In the genomic region with DNA sequence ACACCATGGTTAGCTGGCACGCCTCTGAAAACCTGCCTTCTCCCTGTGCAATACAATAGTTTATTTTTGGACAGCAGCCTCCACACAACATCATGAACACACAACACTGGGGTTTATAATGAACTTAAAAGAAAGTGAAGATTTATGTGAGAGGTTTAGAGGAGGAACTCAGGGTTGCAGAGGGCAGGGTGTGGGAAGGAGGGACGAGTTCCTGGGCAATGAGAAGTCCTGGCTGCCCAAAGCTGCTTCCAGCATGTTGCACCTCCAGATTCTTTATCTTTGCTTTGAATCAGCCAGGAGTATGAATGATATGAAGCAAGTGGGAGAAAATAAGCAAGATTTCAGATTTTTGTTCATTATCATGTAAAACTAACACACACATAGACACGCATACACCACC, we compare ENCODE assay signal across 25 cellular contexts. TPM values are rescaled to one million over a fixed set of nuclear protein-coding genes. Genes with fewer than 3 reads are reported as not detected.
A peak's percentile ranks its signal among the peaks of the same experiment; 100 is the strongest.
DNase-seq lines count a peak whose midpoint lies in the region; ATAC-seq and TF ChIP-seq lines count a peak whose summit lies in the region.
"Had no signal": no experiment of that assay in that cellular context is flagged by ENCODE, and none has a peak within 500 bp of the region (broad histone marks: within the 10 kb centered on the region; RNA-seq: fewer than 3 reads in every experiment).

No MANE protein-coding gene starts in this region.

- intact Hi-C loops in mammary epithelial cell (cut with micrococcal nuclease): no loop called here
- intact Hi-C loops in MCF 10A (cut with micrococcal nuclease): no loop called here
- intact Hi-C loops in cardiac septum (cut with DNase I): no loop called here

- H3K27me3 ChIP-seq in mammary epithelial cell (ENCODE audit: insufficient read depth, low read length): no peaks in the 10 kb centered on the region
- H3K27me3 ChIP-seq: hepatocyte, left lung had no signal

- POLR2A ChIA-PET in MCF 10A (lab: Yijun Ruan, JAX): interaction anchor here (1.1 to 2.2 kb wide), 3 partner anchors 11 to 34 kb away, joined by 3 to 13 read pairs (median 10); a partner anchor contains a TSS

- H3K4me1 Mint-ChIP-seq in MCF 10A (ENCODE audit: insufficient read depth, unreplicated experiment): no peaks in the 10 kb centered on the region
- H3K4me1 Mint-ChIP-seq: activated T-helper 17 cell treated with anti-CD3 and anti-CD28 coated beads, Interleukin-2, amount 50 U/mL, for 72 hours had no signal

- peaks cover 21% of the 10 kb centered on the region for H3K4me1 ChIP-seq in mammary epithelial cell (ENCODE audit: insufficient read depth, low read length)

- H3K4me3 Mint-ChIP-seq in MCF 10A (ENCODE audit: unreplicated experiment): no peak overlapping the region
- H3K4me3 Mint-ChIP-seq: activated naive CD8-positive, alpha-beta T cell treated with anti-CD3 and anti-CD28 coated beads for 36 hours; activated T-helper 17 cell treated with anti-CD3 and anti-CD28 coated beads, Interleukin-2, amount 50 U/mL, for 72 hours; mesothelial cell of epicardium; naive thymus-derived CD4-positive, alpha-beta T cell; type B pancreatic cell; WTC11 had no signal

- DNase-seq in mammary epithelial cell (peak; percentile 46), MCF 10A (ENCODE audit: unreplicated experiment) (no peak), MV-4-11 (lab: John Stamatoyannopoulos, UW) (peak; percentile 66), epithelial cell of prostate (ENCODE audit: low read depth, low spot score) (no peak), NCI-H774 (lab: John Stamatoyannopoulos, UW) (no peak), cardiac septum (ENCODE audit: low spot score) (no peak)
- DNase-seq in activated CD4-positive, alpha-beta T cell treated with anti-CD3 and anti-CD28 coated beads for 4 hours: no peak
- DNase-seq: activated naive CD8-positive, alpha-beta T cell treated with anti-CD3 and anti-CD28 coated beads for 36 hours; C1 segment of cervical spinal cord; effector CD8-positive, alpha-beta T cell; erythroblast; foreskin melanocyte; KBM-7; left lung; naive thymus-derived CD4-positive, alpha-beta T cell; NCI-H187; NCI-H526 treated with DMSO at 0.1 percent for 48 hours; nucleus accumbens; T-helper 9 cell had no signal

- 51% methylated on average over 2 of the region's 3 CpGs for WGBS in mammary epithelial cell (ENCODE audit: low coverage, missing lambda C conversion rate)

- no peak overlapping the region for H3K27ac Mint-ChIP-seq in MCF 10A (ENCODE audit: low read depth, unreplicated experiment)
- H3K27ac Mint-ChIP-seq: activated naive CD8-positive, alpha-beta T cell treated with anti-CD3 and anti-CD28 coated beads for 36 hours; activated T-helper 17 cell treated with anti-CD3 and anti-CD28 coated beads, Interleukin-2, amount 50 U/mL, for 72 hours; mesothelial cell of epicardium; type B pancreatic cell; WTC11 had no signal

- no peaks in the 10 kb centered on the region for H3K36me3 ChIP-seq in mammary epithelial cell (ENCODE audit: insufficient read depth, low read length)
- H3K36me3 ChIP-seq: left lung had no signal

- H3K9me3 ChIP-seq in mammary epithelial cell (replicated peaks; ENCODE audit: insufficient read depth, low read length): no peaks in the 10 kb centered on the region
- H3K9me3 ChIP-seq: left lung had no signal

- no peak for TF ChIP-seq CTCF in mammary epithelial cell (conservative IDR thresholded peaks at IDR 0.05 in 1 of 2, IDR thresholded peaks at IDR 0.05 in 1 of 2; ENCODE audit: extremely low read depth in 1 of 2, insufficient read depth in 1 of 2, low read depth in 1 of 2, low read length in 2 of 2)
- no peak for TF ChIP-seq CTCF in MCF 10A (IDR thresholded peaks at IDR 0.05; ENCODE audit: unreplicated experiment)

- in situ Hi-C loops in mammary epithelial cell (cut with MboI; ENCODE audit: low sequenced_read_pairs in 2 of 2): loop anchor here in 1 of 2 donors (5.0 kb wide), 1 partner anchor 178 kb away; no protein-coding TSS in a partner anchor

- peak overlapping the region; percentile 30 for H3K4me2 ChIP-seq in mammary epithelial cell (ENCODE audit: insufficient read depth, low read depth, low read length)
- H3K4me2 ChIP-seq: hepatocyte had no signal

- no peaks in the 10 kb centered on the region for H4K20me1 ChIP-seq in mammary epithelial cell (ENCODE audit: insufficient read depth, low read length)

- no peaks in the 10 kb centered on the region for H3K9me3 Mint-ChIP-seq in MCF 10A (ENCODE audit: unreplicated experiment)
- H3K9me3 Mint-ChIP-seq: activated naive CD8-positive, alpha-beta T cell treated with anti-CD3 and anti-CD28 coated beads for 36 hours; activated T-helper 17 cell treated with anti-CD3 and anti-CD28 coated beads, Interleukin-2, amount 50 U/mL, for 72 hours; mesothelial cell of epicardium; naive thymus-derived CD4-positive, alpha-beta T cell; type B pancreatic cell; WTC11 had no signal

- H3K27me3 Mint-ChIP-seq in MCF 10A (ENCODE audit: insufficient read depth, unreplicated experiment): peaks cover 6% of the 10 kb centered on the region
- H3K27me3 Mint-ChIP-seq: type B pancreatic cell had no signal

- no TSS peak for BruUV-seq in mammary epithelial cell (replicated peaks; lab: Mats Ljungman, UMichigan)
- BruUV-seq in MCF 10A (replicated peaks; lab: Mats Ljungman, UMichigan): no TSS peak

- H3K4me3 ChIP-seq in mammary epithelial cell (replicated peaks in 1 of 3; ENCODE audit: insufficient read depth in 1 of 3, low read depth in 2 of 3, low read length in 3 of 3): no peak overlapping the region
- H3K4me3 ChIP-seq: hepatocyte, left lung had no signal

- no peak for ATAC-seq in HG03097 (IDR thresholded peaks at IDR 0.05; ENCODE audit: low FRiP score, unreplicated experiment)
- ATAC-seq: activated T-helper 17 cell treated with anti-CD3 and anti-CD28 coated beads, Interleukin-2, amount 50 U/mL, for 72 hours; left lung; naive thymus-derived CD4-positive, alpha-beta T cell; WTC11 had no signal

- H3K27ac ChIP-seq in mammary epithelial cell (ENCODE audit: insufficient read depth, low read depth, low read length): no peak overlapping the region
- peak overlapping the region; percentile 2 for H3K27ac ChIP-seq in epithelial cell of prostate
- H3K27ac ChIP-seq: hepatocyte, left lung had no signal

- no peak overlapping the region for H2AFZ ChIP-seq in mammary epithelial cell (ENCODE audit: low read depth, low read length)
- H2AFZ ChIP-seq: hepatocyte had no signal

- H3K79me2 ChIP-seq in mammary epithelial cell (ENCODE audit: insufficient read depth, low read length): no peaks in the 10 kb centered on the region
- H3K79me2 ChIP-seq: hepatocyte had no signal

- H3K9ac ChIP-seq in mammary epithelial cell (ENCODE audit: insufficient read depth, low read length): no peak overlapping the region

- CTCF ChIA-PET in mammary epithelial cell (lab: Charles Lee; ENCODE audit: low non-redundant PET): no interaction called here
- CTCF ChIA-PET in MCF 10A (lab: Yijun Ruan, JAX): interaction anchor here (0.7 to 2.8 kb wide), 3 partner anchors 11 to 179 kb away, joined by 4 to 18 read pairs (median 5); no protein-coding TSS in a partner anchor

- no peaks in the 10 kb centered on the region for H3K36me3 Mint-ChIP-seq in MCF 10A (ENCODE audit: insufficient read depth, unreplicated experiment)
- H3K36me3 Mint-ChIP-seq: activated naive CD8-positive, alpha-beta T cell treated with anti-CD3 and anti-CD28 coated beads for 36 hours; mesothelial cell of epicardium; type B pancreatic cell; WTC11 had no signal

- dilution Hi-C loops in mammary epithelial cell (cut with HindIII; ENCODE audit: low sequenced_read_pairs): no loop called here

RNA-seq across cellular contexts. Expression of a gene that starts 11.3 kb away (rescaled TPM):
- total RNA-seq in mammary epithelial cell: 10 to 100 TPM; 39.5 to 47.7 TPM
- polyA plus RNA-seq in mammary epithelial cell: 44.9 TPM
- 20.7 TPM for polyA minus RNA-seq in mammary epithelial cell
- 42.0 and 43.7 TPM in 2 replicates for total RNA-seq in MCF 10A (2022)
- total RNA-seq in cardiac septum: 3.4 TPM

Comparison
In these comparisons a context has a peak if more than half of its experiments do, and no peak if none do; other contexts are left out.
1. DNase-seq: peak in mammary epithelial cell (single experiment) and MV-4-11 (single experiment); none in MCF 10A (single experiment), epithelial cell of prostate (single experiment), NCI-H774 (single experiment), cardiac septum (single experiment) and activated CD4-positive, alpha-beta T cell treated with anti-CD3 and anti-CD28 coated beads for 4 hours (0 of 2).